Comparison of ENCODE assay signal across 11 cellular contexts in the genomic region with DNA sequence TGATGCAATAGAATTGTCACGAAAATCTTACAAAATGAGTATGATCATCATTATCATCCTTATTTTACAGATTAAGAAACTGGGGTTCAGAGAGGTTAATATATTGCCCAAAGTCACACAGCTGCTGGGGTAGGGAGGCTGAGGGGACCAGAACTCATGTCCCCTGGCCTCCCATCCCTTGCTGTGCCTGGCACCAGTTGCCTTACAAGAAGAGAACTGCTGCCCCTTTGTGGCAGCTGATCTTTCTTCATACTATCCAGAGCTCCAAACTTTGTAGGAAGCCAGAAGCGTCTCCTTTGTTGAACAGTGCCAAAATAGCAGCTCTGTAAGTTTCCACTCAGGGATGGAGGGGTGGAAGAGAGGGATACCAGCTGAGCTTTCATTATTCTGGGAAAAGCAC.
DNase-seq lines count a peak whose midpoint lies in the region; ATAC-seq and TF ChIP-seq lines count a peak whose summit lies in the region.
"Had no signal": no experiment of that assay in that cellular context is flagged by ENCODE, and none has a peak within 500 bp of the region (broad histone marks: within the 10 kb centered on the region; RNA-seq: fewer than 3 reads in every experiment).

No MANE protein-coding gene starts in this region.

- no peak overlapping the region for H3K27ac Mint-ChIP-seq in activated CD8-positive, alpha-beta T cell treated with anti-CD3 and anti-CD28 coated beads for 36 hours
- no peak overlapping the region for H3K27ac Mint-ChIP-seq in activated CD8-positive, alpha-beta T cell treated with anti-CD3 and anti-CD28 coated beads, Interleukin-2, amount 10 ng/mL, durations not matched to agents 7 days and 5 days

- CTCF ChIA-PET in activated CD8-positive, alpha-beta T cell treated with anti-CD3 and anti-CD28 coated beads for 36 hours (lab: Charles Lee): no interaction called here
- CTCF ChIA-PET in activated CD8-positive, alpha-beta T cell treated with anti-CD3 and anti-CD28 coated beads, Interleukin-2, amount 10 ng/mL, durations not matched to agents 7 days and 5 days (lab: Charles Lee): interaction anchor here (0.9 to 2.1 kb wide), 5 partner anchors 9 to 87 kb away, joined by 3 to 9 read pairs (median 4); no protein-coding TSS in a partner anchor

- H3K27me3 ChIP-seq in dorsolateral prefrontal cortex: no peaks in the 10 kb centered on the region

- H3K4me3 ChIP-seq in dorsolateral prefrontal cortex (no peak overlapping the region), retinal pigment epithelial cell (ENCODE audit: low read length) (no peak overlapping the region)
- H3K4me3 ChIP-seq: skin epidermis had no signal

- peak; percentile 17 for TF ChIP-seq CTCF in activated CD8-positive, alpha-beta T cell treated with anti-CD3 and anti-CD28 coated beads for 36 hours (IDR thresholded peaks at IDR 0.05)
- TF ChIP-seq CTCF in dorsolateral prefrontal cortex (IDR thresholded peaks at IDR 0.05 in 54 of 56, conservative IDR thresholded peaks at IDR 0.05 in 2 of 56; ENCODE audit: low read depth in 1 of 56, partially characterized antibody in 56 of 56) (peak in 53 of 56 donors; percentile 9 to 65 (median 44)), retinal pigment epithelial cell (conservative IDR thresholded peaks at IDR 0.05; ENCODE audit: low read depth, low read length) (peak; percentile 12)

- peaks cover 6% of the 10 kb centered on the region for H3K27me3 Mint-ChIP-seq in activated CD8-positive, alpha-beta T cell treated with anti-CD3 and anti-CD28 coated beads for 36 hours
- peaks cover 11% of the 10 kb centered on the region for H3K27me3 Mint-ChIP-seq in activated CD8-positive, alpha-beta T cell treated with anti-CD3 and anti-CD28 coated beads, Interleukin-2, amount 10 ng/mL, durations not matched to agents 7 days and 5 days (ENCODE audit: low read depth)

- POLR2A ChIA-PET in activated CD8-positive, alpha-beta T cell treated with anti-CD3 and anti-CD28 coated beads for 36 hours (lab: Charles Lee): interaction anchor here (1.2 kb wide), 1 partner anchor 12 kb away, joined by 3 read pairs; no protein-coding TSS in a partner anchor
- POLR2A ChIA-PET in activated CD8-positive, alpha-beta T cell treated with anti-CD3 and anti-CD28 coated beads, Interleukin-2, amount 10 ng/mL, durations not matched to agents 7 days and 5 days (lab: Charles Lee): no interaction called here

- H3K36me3 Mint-ChIP-seq in activated CD8-positive, alpha-beta T cell treated with anti-CD3 and anti-CD28 coated beads for 36 hours (ENCODE audit: low read depth): no peaks in the 10 kb centered on the region
- H3K36me3 Mint-ChIP-seq in activated CD8-positive, alpha-beta T cell treated with anti-CD3 and anti-CD28 coated beads, Interleukin-2, amount 10 ng/mL, durations not matched to agents 7 days and 5 days (ENCODE audit: low read depth): no peaks in the 10 kb centered on the region

- no peak for ATAC-seq in activated CD8-positive, alpha-beta T cell treated with anti-CD3 and anti-CD28 coated beads for 36 hours
- no peak for ATAC-seq in activated CD8-positive, alpha-beta T cell treated with anti-CD3 and anti-CD28 coated beads, Interleukin-2, amount 10 ng/mL, durations not matched to agents 7 days and 5 days

- H3K4me3 Mint-ChIP-seq in activated CD8-positive, alpha-beta T cell treated with anti-CD3 and anti-CD28 coated beads for 36 hours: no peak overlapping the region
- H3K4me3 Mint-ChIP-seq in activated CD8-positive, alpha-beta T cell treated with anti-CD3 and anti-CD28 coated beads, Interleukin-2, amount 10 ng/mL, durations not matched to agents 7 days and 5 days: no peak overlapping the region

- H3K9me3 Mint-ChIP-seq in activated CD8-positive, alpha-beta T cell treated with anti-CD3 and anti-CD28 coated beads for 36 hours: no peaks in the 10 kb centered on the region
- no peaks in the 10 kb centered on the region for H3K9me3 Mint-ChIP-seq in activated CD8-positive, alpha-beta T cell treated with anti-CD3 and anti-CD28 coated beads, Interleukin-2, amount 10 ng/mL, durations not matched to agents 7 days and 5 days (ENCODE audit: insufficient read depth)

- DNase-seq in activated CD8-positive, alpha-beta T cell treated with anti-CD3 and anti-CD28 coated beads for 36 hours: peak; percentile 9
- no peak for DNase-seq in activated CD8-positive, alpha-beta T cell treated with anti-CD3 and anti-CD28 coated beads, Interleukin-2, amount 10 ng/mL, durations not matched to agents 7 days and 5 days
- DNase-seq in NAMALWA (ENCODE audit: low spot score): peak; percentile 11
- peak in 7 of 10 donors; percentile 9 to 68 (median 41) for DNase-seq in dorsolateral prefrontal cortex
- DNase-seq in retinal pigment epithelial cell (ENCODE audit: low read depth): no peak
- no peak for DNase-seq in stimulated activated CD4-positive, alpha-beta T cell treated with anti-CD3 and anti-CD28 coated beads, Interleukin-4, amount 100 ng/mL, for 1 hour
- DNase-seq in DMS53 treated with DMSO at 0.1 percent for 48 hours (lab: John Stamatoyannopoulos, UW; ENCODE audit: unreplicated experiment): no peak
- DNase-seq in activated CD4-positive, alpha-beta T cell treated with anti-CD3 and anti-CD28 coated beads for 1 hour: no peak
- DNase-seq: NK-92 treated with Interleukin-12 subunit alpha and Interleukin-12 subunit beta, amount 100 ng/mL, for 24 hours had no signal

- H3K27ac ChIP-seq in dorsolateral prefrontal cortex: peak overlapping the region in 22 of 59 donors; percentile 1 to 76 (median 48)
- H3K27ac ChIP-seq: KMS-11, skin epidermis had no signal

- intact Hi-C loops in activated CD8-positive, alpha-beta T cell treated with anti-CD3 and anti-CD28 coated beads for 36 hours (cut with micrococcal nuclease): no loop called here
- intact Hi-C loops in dorsolateral prefrontal cortex (cut with DNase I): loop anchor here in 1 of 2 donors (10.0 kb wide), 1 partner anchor 134 kb away; no protein-coding TSS in a partner anchor

- H3K4me1 Mint-ChIP-seq in activated CD8-positive, alpha-beta T cell treated with anti-CD3 and anti-CD28 coated beads for 36 hours (ENCODE audit: low read depth): no peaks in the 10 kb centered on the region
- peaks cover 6% of the 10 kb centered on the region for H3K4me1 Mint-ChIP-seq in activated CD8-positive, alpha-beta T cell treated with anti-CD3 and anti-CD28 coated beads, Interleukin-2, amount 10 ng/mL, durations not matched to agents 7 days and 5 days (ENCODE audit: low read depth)

Comparison
In these comparisons a context has a peak if more than half of its experiments do, and no peak if none do; other contexts are left out.
1. DNase-seq: peak in activated CD8-positive, alpha-beta T cell treated with anti-CD3 and anti-CD28 coated beads for 36 hours (single experiment), NAMALWA (single experiment) and dorsolateral prefrontal cortex (7 of 10); none in activated CD8-positive, alpha-beta T cell treated with anti-CD3 and anti-CD28 coated beads, Interleukin-2, amount 10 ng/mL, durations not matched to agents 7 days and 5 days (single experiment), retinal pigment epithelial cell (single experiment), stimulated activated CD4-positive, alpha-beta T cell treated with anti-CD3 and anti-CD28 coated beads, Interleukin-4, amount 100 ng/mL, for 1 hour (single experiment), DMS53 treated with DMSO at 0.1 percent for 48 hours (single experiment) and activated CD4-positive, alpha-beta T cell treated with anti-CD3 and anti-CD28 coated beads for 1 hour (single experiment).
2. Peak in every context shown above with its lines, with median percentiles within 50 percentile points of each other: CTCF ChIP-seq.